8 cellular contexts compared by ENCODE assay signal in the genomic region with DNA sequence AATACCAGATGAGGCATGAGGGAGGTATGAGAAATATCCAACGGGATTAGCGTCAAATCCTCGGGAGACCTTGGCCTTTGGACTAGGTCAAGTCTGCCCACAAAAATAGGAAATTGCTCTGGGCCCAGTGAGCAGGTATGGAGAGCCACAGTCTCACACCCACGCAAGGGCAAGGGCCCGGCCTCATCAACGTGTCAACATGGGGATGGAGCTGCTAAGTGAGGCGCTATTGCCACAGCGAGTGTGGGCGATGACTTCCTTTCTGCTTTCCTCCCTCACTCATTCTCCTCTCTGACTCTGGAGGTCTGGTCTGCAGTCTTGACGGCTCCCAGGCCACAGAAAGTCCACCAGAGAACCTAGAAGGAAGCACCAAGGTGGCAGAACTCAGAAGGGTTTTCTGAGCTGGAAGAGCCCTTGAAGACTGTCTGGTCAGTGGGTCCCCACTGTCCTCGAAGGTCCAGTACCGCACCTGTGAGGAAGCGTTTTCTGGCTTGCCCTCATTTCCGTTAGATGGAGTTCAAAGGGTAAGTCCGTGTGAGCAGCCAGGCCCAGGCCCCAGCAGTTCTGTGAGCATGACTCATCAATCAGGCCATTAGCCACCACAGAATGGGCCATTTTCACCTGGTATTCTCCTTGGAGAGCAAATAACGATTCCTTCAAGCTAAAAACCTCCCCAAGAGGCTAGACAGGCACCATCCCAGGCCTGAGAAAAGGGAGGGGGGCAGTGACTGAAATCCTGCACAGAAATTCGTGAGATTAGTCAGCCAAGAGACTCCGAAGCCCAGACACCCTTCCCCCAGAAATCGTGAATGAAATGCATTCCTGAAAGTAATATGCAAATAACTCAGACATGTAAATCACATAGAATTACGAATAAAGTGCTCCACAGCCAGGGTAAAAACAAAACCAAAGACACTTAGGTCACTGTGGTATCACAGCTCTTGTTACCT.
DNase-seq lines count a peak whose midpoint lies in the region; ATAC-seq and TF ChIP-seq lines count a peak whose summit lies in the region.

No MANE protein-coding gene starts in this region.

- no peak overlapping the region for H2AFZ ChIP-seq in fibroblast of lung (ENCODE audit: low read length)

- no peak overlapping the region for H3K4me3 ChIP-seq in fibroblast of lung (replicated peaks in 1 of 4; ENCODE audit: control extremely low read depth in 1 of 4, insufficient read depth in 1 of 4, low read depth in 3 of 4, low read length in 4 of 4)

- ATAC-seq in HG03139 (IDR thresholded peaks at IDR 0.05; ENCODE audit: unreplicated experiment) (peak; percentile 66), activated B cell treated with CpG ODN at 0.5 μM for 24 hours (ENCODE audit: low read depth) (peak; percentile 65)

- H3K27me3 ChIP-seq in fibroblast of lung (ENCODE audit: control insufficient read depth, insufficient read depth, low read length) = no peaks in the 10 kb centered on the region

- POLR2A ChIA-PET in activated B cell treated with CpG ODN at 0.5 μM for 24 hours (lab: Charles Lee) = interaction anchor here (0.7 to 1.3 kb wide), 3 partner anchors 8 to 239 kb away, joined by 3 to 7 read pairs (median 3); no protein-coding TSS in a partner anchor

- no peaks in the 10 kb centered on the region for H3K27me3 Mint-ChIP-seq in activated B cell treated with CpG ODN at 0.5 μM for 24 hours

- H3K4me1 Mint-ChIP-seq in activated B cell treated with CpG ODN at 0.5 μM for 24 hours = peaks cover 83% of the 10 kb centered on the region

- intact Hi-C loops in activated B cell treated with CpG ODN at 0.5 μM for 24 hours (cut with micrococcal nuclease) = loop anchor here (1.0 to 5.0 kb wide), 2 partner anchors 7 to 33 kb away; no protein-coding TSS in a partner anchor
- intact Hi-C loops in head of caudate nucleus (cut with DNase I) = no loop called here

- no peak overlapping the region for H3K9ac ChIP-seq in fibroblast of lung (ENCODE audit: insufficient read depth, low read length)

- H3K27ac ChIP-seq in fibroblast of lung (ENCODE audit: insufficient read depth, low read length) = peak overlapping the region; percentile 47

- CTCF ChIA-PET in activated B cell treated with CpG ODN at 0.5 μM for 24 hours (lab: Charles Lee) = interaction anchor here (0.6 to 2.3 kb wide), 5 partner anchors 7 to 229 kb away, joined by 3 to 9 read pairs (median 3); no protein-coding TSS in a partner anchor

- peak overlapping the region; percentile 32 for H3K4me3 Mint-ChIP-seq in activated B cell treated with CpG ODN at 0.5 μM for 24 hours

- TF ChIP-seq CTCF in activated B cell treated with CpG ODN at 0.5 μM for 24 hours (IDR thresholded peaks at IDR 0.05) (no peak), fibroblast of lung (conservative IDR thresholded peaks at IDR 0.05 in 1 of 2, IDR thresholded peaks at IDR 0.05 in 1 of 2; ENCODE audit: low read depth in 1 of 2, low read length in 2 of 2) (no peak)

- peaks cover 12% of the 10 kb centered on the region for H3K36me3 Mint-ChIP-seq in activated B cell treated with CpG ODN at 0.5 μM for 24 hours (ENCODE audit: low read depth)

- H4K20me1 ChIP-seq in fibroblast of lung (ENCODE audit: control insufficient read depth, extremely low read depth, insufficient read depth, low read length) = no peaks in the 10 kb centered on the region

- no peak overlapping the region for H3K4me2 ChIP-seq in fibroblast of lung (ENCODE audit: extremely low read depth, insufficient read depth, low read length)

- DNase-seq in AG20443 (ENCODE audit: low spot score) (peak; percentile 65), GM19240 (ENCODE audit: insufficient read length, low spot score) (peak; percentile 64), activated B cell treated with CpG ODN at 0.5 μM for 24 hours (no peak), fibroblast of lung (ENCODE audit: low read depth in 2 of 2) (peak; percentile 48 to 94), head of caudate nucleus (no peak), NCI-H1092 (lab: John Stamatoyannopoulos, UW) (no peak)
- DNase-seq in stimulated activated CD4-positive, alpha-beta T cell treated with anti-CD3 and anti-CD28 coated beads, Interleukin-1b, Interleukin-23, amount 100 ng/mL, for 48 hours = peak; percentile 78

- H3K36me3 ChIP-seq in fibroblast of lung (ENCODE audit: control insufficient read depth, insufficient read depth, low read length) = peaks cover 3% of the 10 kb centered on the region

- H3K9me3 Mint-ChIP-seq in activated B cell treated with CpG ODN at 0.5 μM for 24 hours = no peaks in the 10 kb centered on the region

- peaks cover 37% of the 10 kb centered on the region for H3K4me1 ChIP-seq in fibroblast of lung (ENCODE audit: control insufficient read depth, extremely low read depth, insufficient read depth, low read length)

- peak overlapping the region; percentile 44 for H3K27ac Mint-ChIP-seq in activated B cell treated with CpG ODN at 0.5 μM for 24 hours

- peaks cover 89% of the 10 kb centered on the region for H3K79me2 ChIP-seq in fibroblast of lung (ENCODE audit: control insufficient read depth, insufficient read depth, low read length)

- no peaks in the 10 kb centered on the region for H3K9me3 ChIP-seq in fibroblast of lung (ENCODE audit: control insufficient read depth, insufficient read depth, low read depth, low read length)

Comparison
In these comparisons a context has a peak if more than half of its experiments do, and no peak if none do; other contexts are left out.
1. DNase-seq: peak in AG20443 (single experiment), GM19240 (single experiment), fibroblast of lung (2 of 2) and stimulated activated CD4-positive, alpha-beta T cell treated with anti-CD3 and anti-CD28 coated beads, Interleukin-1b, Interleukin-23, amount 100 ng/mL, for 48 hours (single experiment); none in activated B cell treated with CpG ODN at 0.5 μM for 24 hours (single experiment), head of caudate nucleus (0 of 42) and NCI-H1092 (single experiment).